ENCODE assay signal across 4 cellular contexts in the genomic region with DNA sequence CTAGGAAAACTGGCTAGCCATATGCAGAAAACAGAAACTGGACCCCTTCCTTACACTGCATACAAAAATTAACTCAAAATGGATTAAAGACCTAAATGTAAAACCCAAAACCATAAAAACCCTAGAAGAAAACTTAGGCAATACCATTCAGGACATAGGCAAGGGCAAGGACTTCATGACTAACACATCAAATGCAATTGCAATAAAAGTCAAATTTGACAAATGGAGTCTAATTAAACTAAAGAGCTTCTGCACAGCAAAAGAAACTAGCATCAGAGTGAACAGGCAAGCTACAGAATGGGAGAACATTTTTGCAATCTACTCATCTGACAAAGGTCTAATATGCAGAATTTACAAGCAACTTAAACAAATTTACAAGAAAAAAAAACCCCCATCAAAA.
A peak's percentile ranks its signal among the peaks of the same experiment; 100 is the strongest.
DNase-seq lines count a peak whose midpoint lies in the region; TF ChIP-seq lines count a peak whose summit lies in the region.
"Not testable (repeated sequence)": the region's sequence is repeated elsewhere in the genome, so short reads cannot be mapped to it uniquely, and the experiment has no call there.

No MANE protein-coding gene starts in this region.

- H3K4me1 ChIP-seq in HEK293 (ENCODE audit: control insufficient read depth, insufficient read depth, low read length): not testable (repeated sequence)

- not testable (repeated sequence) for H3K9me3 ChIP-seq in HEK293 (ENCODE audit: control insufficient read depth, insufficient read depth, low read depth, low read length)

- H3K4me3 ChIP-seq in HEK293 (ENCODE audit: low read depth, low read length): not testable (repeated sequence)

- DNase-seq in A172 (ENCODE audit: low spot score) (peak; percentile 17), M059J (ENCODE audit: low read depth) (peak; percentile 77), RPMI7951 (ENCODE audit: low read depth) (peak; percentile 7)

- not testable (repeated sequence) for H3K36me3 ChIP-seq in HEK293 (ENCODE audit: control insufficient read depth in 2 of 2, insufficient read depth in 1 of 2, low read length in 2 of 2)

- POLR2A ChIA-PET in HEK293 (lab: Yijun Ruan, JAX): not testable (repeated sequence)

- H3K27ac ChIP-seq in HEK293 (ENCODE audit: extremely low read depth, low read depth, low read length): not testable (repeated sequence)

- TF ChIP-seq CTCF in HEK293 (tag by site-specific recombination; IDR thresholded peaks at IDR 0.05): not testable (repeated sequence)

- CTCF ChIA-PET in HEK293 (lab: Yijun Ruan, JAX): interaction anchor here (0.6 kb wide), 1 partner anchor 19 kb away, joined by 6 read pairs; no protein-coding TSS in a partner anchor

TF ChIP-seq in HEK293, 187 proteins besides CTCF, POLR2A, EP300 and RAD21:
- TF ChIP-seq, protein P1, sequence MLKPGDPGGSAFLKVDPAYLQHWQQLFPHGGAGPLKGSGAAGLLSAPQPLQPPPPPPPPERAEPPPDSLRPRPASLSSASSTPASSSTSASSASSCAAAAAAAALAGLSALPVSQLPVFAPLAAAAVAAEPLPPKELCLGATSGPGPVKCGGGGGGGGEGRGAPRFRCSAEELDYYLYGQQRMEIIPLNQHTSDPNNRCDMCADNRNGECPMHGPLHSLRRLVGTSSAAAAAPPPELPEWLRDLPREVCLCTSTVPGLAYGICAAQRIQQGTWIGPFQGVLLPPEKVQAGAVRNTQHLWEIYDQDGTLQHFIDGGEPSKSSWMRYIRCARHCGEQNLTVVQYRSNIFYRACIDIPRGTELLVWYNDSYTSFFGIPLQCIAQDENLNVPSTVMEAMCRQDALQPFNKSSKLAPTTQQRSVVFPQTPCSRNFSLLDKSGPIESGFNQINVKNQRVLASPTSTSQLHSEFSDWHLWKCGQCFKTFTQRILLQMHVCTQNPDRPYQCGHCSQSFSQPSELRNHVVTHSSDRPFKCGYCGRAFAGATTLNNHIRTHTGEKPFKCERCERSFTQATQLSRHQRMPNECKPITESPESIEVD (tag by site-specific recombination; IDR thresholded peaks at IDR 0.05): peak; percentile 57; the same call in 1 of the 2 replicates
TF ChIP-seq in HEK293: peak in this region for 1; not testable (repeated sequence) for 186.

Comparison
In these comparisons a context has a peak if more than half of its experiments do, and no peak if none do; other contexts are left out.
1. DNase-seq: peak in every context shown above with its lines; median percentile 77 in M059J; 17 in A172; 7 in RPMI7951.